39 cellular contexts compared by ENCODE assay signal in the genomic region with DNA sequence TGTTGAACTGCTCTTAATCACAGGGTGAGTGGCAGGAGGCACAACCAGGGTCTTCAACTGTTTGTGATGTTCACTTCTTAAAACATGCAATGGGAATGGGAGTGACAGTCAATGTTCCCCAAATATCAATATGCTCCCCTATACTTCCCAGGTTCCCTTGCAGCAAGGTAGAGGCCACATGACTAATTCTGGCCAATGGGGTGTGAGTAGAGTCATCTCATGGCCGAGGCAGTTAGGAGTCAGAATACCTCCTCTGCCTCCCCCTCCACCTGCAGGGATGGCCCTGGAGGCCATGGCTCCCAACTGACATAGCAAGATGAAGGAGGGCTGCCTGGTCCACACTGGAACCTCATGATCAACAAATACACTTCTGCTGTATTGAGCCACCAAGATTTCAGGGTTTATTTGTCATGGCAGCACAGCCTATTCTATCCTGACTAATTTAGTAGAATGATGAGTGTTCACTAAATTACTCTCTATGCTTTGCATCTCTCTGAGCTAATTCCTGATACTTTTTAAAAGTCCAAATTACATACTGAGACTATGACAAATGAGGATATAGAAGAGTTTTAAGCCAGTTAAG. TPM values are rescaled to one million over a fixed set of nuclear protein-coding genes. Genes with fewer than 3 reads are reported as not detected.
"Had no signal": no experiment of that assay in that cellular context is flagged by ENCODE, and none has a peak within 500 bp of the region (broad histone marks: within the 10 kb centered on the region; RNA-seq: fewer than 3 reads in every experiment).

No MANE protein-coding gene starts in this region.

- DNase-seq: activated CD4-positive, alpha-beta memory T cell treated with anti-CD3 and anti-CD28 coated beads, Interleukin-2, amount 10 ng/mL, durations not matched to agents 7 days and 5 days; activated CD4-positive, alpha-beta T cell treated with anti-CD3 and anti-CD28 coated beads for 1 hour; activated CD4-positive, alpha-beta T cell treated with anti-CD3 and anti-CD28 coated beads for 36 hours; activated CD4-positive, alpha-beta T cell treated with anti-CD3 and anti-CD28 coated beads for 48 hours; activated CD4-positive, alpha-beta T cell treated with anti-CD3 and anti-CD28 coated beads, Interleukin-2, amount 10 ng/mL, durations not matched to agents 7 days and 5 days; activated CD4-positive, alpha-beta T cell treated with anti-CD3 and anti-CD28 coated beads, Interleukin-2, amount 50 U/mL, for 48 hours; activated CD4-positive, CD25-positive, alpha-beta regulatory T cell; activated CD8-positive, alpha-beta memory T cell treated with anti-CD3 and anti-CD28 coated beads for 24 hours; activated CD8-positive, alpha-beta memory T cell treated with anti-CD3 and anti-CD28 coated beads, Interleukin-2, amount 10 ng/mL, durations not matched to agents 7 days and 5 days; activated CD8-positive, alpha-beta memory T cell treated with anti-CD3 and anti-CD28 coated beads, Interleukin-2, amount 50 U/mL, for 48 hours; activated CD8-positive, alpha-beta T cell treated with anti-CD3 and anti-CD28 coated beads, Interleukin-2, amount 10 ng/mL, durations not matched to agents 7 days and 5 days; activated effector memory CD4-positive, alpha-beta T cell treated with Interleukin-2 at 50 U/mL for 16 hours; activated gamma-delta T cell; activated naive CD4-positive, alpha-beta T cell treated with anti-CD3 and anti-CD28 coated beads, Interleukin-2, amount 10 ng/mL, durations not matched to agents 7 days and 5 days; activated naive CD4-positive, alpha-beta T cell treated with Interleukin-2 at 50 U/mL for 16 hours; activated naive CD8-positive, alpha-beta T cell treated with anti-CD3 and anti-CD28 coated beads, Interleukin-2, amount 10 ng/mL, durations not matched to agents 7 days and 5 days; activated naive CD8-positive, alpha-beta T cell treated with anti-CD3 and anti-CD28 coated beads, Interleukin-2, amount 50 U/mL, for 24 hours; activated T-cell treated with anti-CD3 and anti-CD28 coated beads, Interleukin-2, amount 50 U/mL, for 4 hours; amygdala; anterior cingulate cortex; caudate nucleus; cerebellar nuclear complex; T-helper 1 cell; T-helper 2 cell; T-helper 9 cell had no signal

- H3K4me1 ChIP-seq: ascending aorta had no signal

- H3K4me3 ChIP-seq: ascending aorta, cardiac muscle cell had no signal

- ATAC-seq: activated CD4-positive, alpha-beta T cell treated with anti-CD3 and anti-CD28 coated beads for 36 hours; activated CD4-positive, CD25-positive, alpha-beta regulatory T cell treated with anti-CD3 and anti-CD28 coated beads, Interleukin-2, amount 50 U/mL, for 24 hours; activated CD8-positive, alpha-beta memory T cell treated with anti-CD3 and anti-CD28 coated beads, Interleukin-2, amount 10 ng/mL, durations not matched to agents 7 days and 5 days; activated CD8-positive, alpha-beta T cell treated with anti-CD3 and anti-CD28 coated beads, Interleukin-2, amount 10 ng/mL, durations not matched to agents 7 days and 5 days; activated naive CD8-positive, alpha-beta T cell treated with anti-CD3 and anti-CD28 coated beads, Interleukin-2, amount 50 U/mL, for 24 hours; activated T-cell treated with anti-CD3 and anti-CD28 coated beads, Interleukin-2, amount 50 U/mL, for 4 hours had no signal

- FAIRE-seq: bronchial epithelial cell, TTC549 had no signal

- H3K27me3 Mint-ChIP-seq: activated CD4-positive, alpha-beta memory T cell treated with anti-CD3 and anti-CD28 coated beads, Interleukin-2, amount 10 ng/mL, durations not matched to agents 7 days and 5 days; activated CD4-positive, alpha-beta T cell treated with anti-CD3 and anti-CD28 coated beads for 36 hours; activated CD4-positive, alpha-beta T cell treated with anti-CD3 and anti-CD28 coated beads, Interleukin-2, amount 10 ng/mL, durations not matched to agents 7 days and 5 days; activated CD8-positive, alpha-beta memory T cell treated with anti-CD3 and anti-CD28 coated beads, Interleukin-2, amount 10 ng/mL, durations not matched to agents 7 days and 5 days; activated naive CD4-positive, alpha-beta T cell treated with anti-CD3 and anti-CD28 coated beads, Interleukin-2, amount 10 ng/mL, durations not matched to agents 7 days and 5 days; activated naive CD4-positive, alpha-beta T cell treated with anti-CD3 and anti-CD28 coated beads, Interleukin-2, amount 50 U/mL, for 24 hours; activated naive CD8-positive, alpha-beta T cell; activated naive CD8-positive, alpha-beta T cell treated with anti-CD3 and anti-CD28 coated beads, Interleukin-2, amount 10 ng/mL, durations not matched to agents 7 days and 5 days; activated naive CD8-positive, alpha-beta T cell treated with anti-CD3 and anti-CD28 coated beads, Interleukin-2, amount 50 U/mL, for 24 hours; brain; central memory CD8-positive, alpha-beta T cell had no signal

- H3K27ac ChIP-seq: ascending aorta, cardiac muscle cell, VCaP had no signal

- H3K4me3 Mint-ChIP-seq: activated CD4-positive, alpha-beta memory T cell treated with anti-CD3 and anti-CD28 coated beads, Interleukin-2, amount 10 ng/mL, durations not matched to agents 7 days and 5 days; activated CD4-positive, alpha-beta T cell treated with anti-CD3 and anti-CD28 coated beads for 36 hours; activated CD4-positive, alpha-beta T cell treated with anti-CD3 and anti-CD28 coated beads, Interleukin-2, amount 10 ng/mL, durations not matched to agents 7 days and 5 days; activated CD8-positive, alpha-beta memory T cell treated with anti-CD3 and anti-CD28 coated beads, Interleukin-2, amount 10 ng/mL, durations not matched to agents 7 days and 5 days; activated CD8-positive, alpha-beta T cell treated with anti-CD3 and anti-CD28 coated beads, Interleukin-2, amount 10 ng/mL, durations not matched to agents 7 days and 5 days; activated naive CD4-positive, alpha-beta T cell treated with anti-CD3 and anti-CD28 coated beads, Interleukin-2, amount 10 ng/mL, durations not matched to agents 7 days and 5 days; activated naive CD4-positive, alpha-beta T cell treated with anti-CD3 and anti-CD28 coated beads, Interleukin-2, amount 50 U/mL, for 24 hours; activated naive CD8-positive, alpha-beta T cell; activated naive CD8-positive, alpha-beta T cell treated with anti-CD3 and anti-CD28 coated beads, Interleukin-2, amount 10 ng/mL, durations not matched to agents 7 days and 5 days; activated naive CD8-positive, alpha-beta T cell treated with anti-CD3 and anti-CD28 coated beads, Interleukin-2, amount 50 U/mL, for 24 hours; activated T-cell treated with anti-CD3 and anti-CD28 coated beads, Interleukin-2, amount 50 U/mL, for 4 hours; brain; central memory CD8-positive, alpha-beta T cell; T-helper 1 cell treated with Interleukin-12 subunit alpha and Interleukin-12 subunit beta and Interleukin-4 antibody, amounts not matched to agents 30 μg/mL and 1 μg/mL, for 36 hours; T-helper 2 cell treated with Interferon-gamma antibody and Interleukin-4, amounts not matched to agents 5 μg/mL and 100 μg/mL, for 36 hours had no signal

- H3K4me1 Mint-ChIP-seq: activated CD4-positive, alpha-beta T cell treated with anti-CD3 and anti-CD28 coated beads, Interleukin-2, amount 10 ng/mL, durations not matched to agents 7 days and 5 days; activated CD8-positive, alpha-beta memory T cell treated with anti-CD3 and anti-CD28 coated beads, Interleukin-2, amount 10 ng/mL, durations not matched to agents 7 days and 5 days; activated naive CD4-positive, alpha-beta T cell treated with anti-CD3 and anti-CD28 coated beads, Interleukin-2, amount 10 ng/mL, durations not matched to agents 7 days and 5 days; brain had no signal

- H3K9me3 ChIP-seq: ascending aorta had no signal

- H3K27me3 ChIP-seq: ascending aorta, cardiac muscle cell had no signal

- H3K9me3 Mint-ChIP-seq: activated CD4-positive, alpha-beta memory T cell treated with anti-CD3 and anti-CD28 coated beads, Interleukin-2, amount 10 ng/mL, durations not matched to agents 7 days and 5 days; activated CD4-positive, alpha-beta T cell treated with anti-CD3 and anti-CD28 coated beads, Interleukin-2, amount 10 ng/mL, durations not matched to agents 7 days and 5 days; activated naive CD4-positive, alpha-beta T cell treated with anti-CD3 and anti-CD28 coated beads, Interleukin-2, amount 10 ng/mL, durations not matched to agents 7 days and 5 days; activated naive CD4-positive, alpha-beta T cell treated with anti-CD3 and anti-CD28 coated beads, Interleukin-2, amount 50 U/mL, for 24 hours; activated naive CD8-positive, alpha-beta T cell treated with anti-CD3 and anti-CD28 coated beads, Interleukin-2, amount 50 U/mL, for 24 hours; activated T-cell treated with anti-CD3 and anti-CD28 coated beads, Interleukin-2, amount 50 U/mL, for 4 hours; activated T-helper 2 cell treated with anti-CD3 and anti-CD28 coated beads, Interferon-gamma antibody, Interleukin-2, Interleukin-4, amounts not matched to agents 10 μg/mL and 5 μg/mL and 100 μg/mL, durations not matched to agents 14 hours and 24 hours and 36 hours; brain; central memory CD8-positive, alpha-beta T cell had no signal

- H3K27ac Mint-ChIP-seq: activated CD4-positive, alpha-beta memory T cell treated with anti-CD3 and anti-CD28 coated beads, Interleukin-2, amount 10 ng/mL, durations not matched to agents 7 days and 5 days; activated CD4-positive, alpha-beta T cell treated with anti-CD3 and anti-CD28 coated beads for 36 hours; activated CD4-positive, alpha-beta T cell treated with anti-CD3 and anti-CD28 coated beads, Interleukin-2, amount 10 ng/mL, durations not matched to agents 7 days and 5 days; activated CD8-positive, alpha-beta memory T cell treated with anti-CD3 and anti-CD28 coated beads, Interleukin-2, amount 10 ng/mL, durations not matched to agents 7 days and 5 days; activated CD8-positive, alpha-beta T cell treated with anti-CD3 and anti-CD28 coated beads, Interleukin-2, amount 10 ng/mL, durations not matched to agents 7 days and 5 days; activated naive CD4-positive, alpha-beta T cell treated with anti-CD3 and anti-CD28 coated beads, Interleukin-2, amount 10 ng/mL, durations not matched to agents 7 days and 5 days; activated naive CD4-positive, alpha-beta T cell treated with anti-CD3 and anti-CD28 coated beads, Interleukin-2, amount 50 U/mL, for 24 hours; activated naive CD8-positive, alpha-beta T cell; activated naive CD8-positive, alpha-beta T cell treated with anti-CD3 and anti-CD28 coated beads, Interleukin-2, amount 10 ng/mL, durations not matched to agents 7 days and 5 days; activated naive CD8-positive, alpha-beta T cell treated with anti-CD3 and anti-CD28 coated beads, Interleukin-2, amount 50 U/mL, for 24 hours; activated T-helper 2 cell treated with anti-CD3 and anti-CD28 coated beads, Interferon-gamma antibody, Interleukin-2, Interleukin-4, amounts not matched to agents 10 μg/mL and 5 μg/mL and 100 μg/mL, durations not matched to agents 14 hours and 24 hours and 36 hours; brain; T-helper 1 cell treated with Interleukin-12 subunit alpha and Interleukin-12 subunit beta and Interleukin-4 antibody, amounts not matched to agents 30 μg/mL and 1 μg/mL, for 36 hours; T-helper 2 cell treated with Interferon-gamma antibody and Interleukin-4, amounts not matched to agents 5 μg/mL and 100 μg/mL, for 36 hours had no signal

RNA-seq across cellular contexts. Expression of a gene that starts 55.3 kb away (rescaled TPM):
- total RNA-seq: activated CD4-positive, alpha-beta memory T cell treated with anti-CD3 and anti-CD28 coated beads, Interleukin-2, amount 10 ng/mL, durations not matched to agents 7 days and 5 days; activated CD4-positive, alpha-beta T cell treated with anti-CD3 and anti-CD28 coated beads for 36 hours; activated CD4-positive, alpha-beta T cell treated with anti-CD3 and anti-CD28 coated beads, Interleukin-2, amount 10 ng/mL, durations not matched to agents 7 days and 5 days; activated CD8-positive, alpha-beta memory T cell treated with anti-CD3 and anti-CD28 coated beads, Interleukin-2, amount 10 ng/mL, durations not matched to agents 7 days and 5 days; activated CD8-positive, alpha-beta T cell treated with anti-CD3 and anti-CD28 coated beads, Interleukin-2, amount 10 ng/mL, durations not matched to agents 7 days and 5 days; activated naive CD8-positive, alpha-beta T cell treated with anti-CD3 and anti-CD28 coated beads, Interleukin-2, amount 10 ng/mL, durations not matched to agents 7 days and 5 days; activated T-cell treated with anti-CD3 and anti-CD28 coated beads, Interleukin-2, amount 50 U/mL, for 4 hours; activated T-helper 2 cell treated with anti-CD3 and anti-CD28 coated beads, Interferon-gamma antibody, Interleukin-2, Interleukin-4, amounts not matched to agents 10 μg/mL and 5 μg/mL and 100 μg/mL, durations not matched to agents 14 hours and 24 hours and 36 hours; bronchial epithelial cell; chondrocyte had no signal
